ENCODE assay signal across 2 cellular contexts in genomic region chr19:14517446-14517839, GRCh38.
TF ChIP-seq lines count a peak whose summit lies in the region.

No MANE protein-coding gene starts in this region.

TF ChIP-seq in H1, 55 proteins besides CTCF, POLR2A, EP300 and RAD21:
- TF ChIP-seq TAF1 (IDR thresholded peaks at IDR 0.05; ENCODE audit: low read depth, low read length) = no peak
- TF ChIP-seq SIN3A (conservative IDR thresholded peaks at IDR 0.05 in 1 of 2, IDR thresholded peaks at IDR 0.05 in 1 of 2; ENCODE audit: low read depth in 1 of 2, low read length in 2 of 2) = peak in 1 of 2 experiments; percentile 55; a peak in 1 of 4 replicates
- peak; percentile 3 for TF ChIP-seq ASH2L (IDR thresholded peaks at IDR 0.05; ENCODE audit: low read length)
- TF ChIP-seq TCF12 (IDR thresholded peaks at IDR 0.05; ENCODE audit: low read depth, low read length) = no peak
- no peak for TF ChIP-seq EZH2 (IDR thresholded peaks at IDR 0.05; ENCODE audit: low read depth, low read length, severe bottlenecking)
- no peak for TF ChIP-seq CHD2 (IDR thresholded peaks at IDR 0.05; ENCODE audit: low read length)
- TF ChIP-seq SIX5 (IDR thresholded peaks at IDR 0.05; ENCODE audit: low read depth, low read length) = no peak
- no peak for TF ChIP-seq FOSL1 (IDR thresholded peaks at IDR 0.05; ENCODE audit: insufficient read depth, low read depth, low read length)
- TF ChIP-seq SP2 (IDR thresholded peaks at IDR 0.05; ENCODE audit: low read length) = no peak
- no peak for TF ChIP-seq CEBPB (IDR thresholded peaks at IDR 0.05; ENCODE audit: low read depth, low read length)
- TF ChIP-seq HDAC2 (IDR thresholded peaks at IDR 0.05; ENCODE audit: borderline replicate concordance in 1 of 2, low read depth in 2 of 2, low read length in 2 of 2) = no peak

TF ChIP-seq in neural cell, 6 proteins besides CTCF, POLR2A, EP300 and RAD21:
- no peak for TF ChIP-seq SMC3 (conservative IDR thresholded peaks at IDR 0.05; ENCODE audit: poor library complexity)
- TF ChIP-seq REST (IDR thresholded peaks at IDR 0.05; ENCODE audit: borderline replicate concordance) = no peak
- TF ChIP-seq POLR2AphosphoS5 (IDR thresholded peaks at IDR 0.05) = no peak
- no peak for TF ChIP-seq MXI1 (conservative IDR thresholded peaks at IDR 0.05; ENCODE audit: poor library complexity, severe bottlenecking)
